In the genomic region with DNA sequence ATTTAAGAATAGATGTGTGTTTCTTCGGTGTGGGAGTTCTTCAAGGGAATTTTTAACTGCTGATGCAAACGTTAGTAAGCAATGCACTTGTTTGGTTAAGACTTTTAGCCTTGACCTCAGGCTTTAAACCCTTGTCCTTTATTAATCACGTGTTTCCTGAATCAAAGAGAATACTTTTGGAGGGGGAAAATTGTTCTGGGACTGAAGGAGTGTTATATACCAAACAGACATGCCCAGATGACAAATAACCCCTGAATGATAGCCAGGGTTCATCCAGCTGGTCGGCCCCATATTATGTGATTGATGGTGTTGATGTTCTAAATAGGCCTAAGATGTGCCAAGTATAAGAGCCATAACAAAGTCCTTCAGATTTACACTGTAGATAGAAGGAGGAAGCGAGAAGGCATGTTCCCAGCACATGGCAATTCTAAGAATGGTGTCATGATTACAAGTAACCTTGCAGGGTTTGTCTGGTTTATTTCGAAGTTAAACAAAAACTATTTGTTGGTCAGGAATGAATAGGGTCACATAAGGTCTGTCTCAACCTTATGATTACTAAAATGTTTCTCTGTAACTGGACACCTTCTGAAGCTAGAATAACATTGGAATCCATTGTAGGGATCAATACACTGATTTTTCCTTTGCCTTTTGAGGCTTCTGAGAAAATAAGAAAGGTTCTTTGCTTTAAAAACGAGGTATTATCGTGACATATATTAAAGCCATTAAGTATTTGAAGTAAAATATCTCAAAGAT, we compare ENCODE assay signal across 18 cellular contexts.
DNase-seq lines count a peak whose midpoint lies in the region; ATAC-seq and TF ChIP-seq lines count a peak whose summit lies in the region.
"Had no signal": no experiment of that assay in that cellular context is flagged by ENCODE, and none has a peak within 500 bp of the region (broad histone marks: within the 10 kb centered on the region; RNA-seq: fewer than 3 reads in every experiment).

No MANE protein-coding gene starts in this region.

- no TSS peak for BruUV-seq in A673 (replicated peaks; lab: Mats Ljungman, UMichigan)

- H3K4me1 ChIP-seq in osteoblast (ENCODE audit: insufficient read depth, low read length) = peaks cover 7% of the 10 kb centered on the region
- no peaks in the 10 kb centered on the region for H3K4me1 ChIP-seq in A673 (ENCODE audit: insufficient read depth, low read length, poor library complexity, severe bottlenecking)
- H3K4me1 ChIP-seq: pancreas had no signal

- CTCF ChIA-PET in A673 (lab: Charles Lee) = no interaction called here

- no peaks in the 10 kb centered on the region for H3K79me2 ChIP-seq in osteoblast (ENCODE audit: insufficient read depth, low read length)
- H3K79me2 ChIP-seq: hepatocyte had no signal

- no peaks in the 10 kb centered on the region for H3K9me3 ChIP-seq in osteoblast (ENCODE audit: low read depth, low read length)
- no peaks in the 10 kb centered on the region for H3K9me3 ChIP-seq in A673 (ENCODE audit: low read depth, low read length, poor library complexity, severe bottlenecking)
- H3K9me3 ChIP-seq: pancreas, vagina had no signal

- no peak for TF ChIP-seq CTCF in epithelial cell of esophagus (IDR thresholded peaks at IDR 0.05; ENCODE audit: insufficient read depth, low read depth, low read length, missing control alignments)
- no peak for TF ChIP-seq CTCF in osteoblast (IDR thresholded peaks at IDR 0.05; ENCODE audit: extremely low read depth, low read depth, low read length)
- TF ChIP-seq CTCF in A673 (conservative IDR thresholded peaks at IDR 0.05; ENCODE audit: low read depth, low read length) = no peak

- H3K27me3 ChIP-seq in osteoblast (ENCODE audit: insufficient read depth, low read length) (no peaks in the 10 kb centered on the region), A673 (replicated peaks; ENCODE audit: insufficient read depth, low read depth, low read length, poor library complexity) (no peaks in the 10 kb centered on the region)
- H3K27me3 ChIP-seq: hepatocyte, pancreas, vagina had no signal

- no peak overlapping the region for H2AFZ ChIP-seq in osteoblast (ENCODE audit: low read length)
- H2AFZ ChIP-seq: hepatocyte had no signal

- no peak overlapping the region for H3K27ac ChIP-seq in osteoblast (ENCODE audit: low read depth, low read length)
- no peak overlapping the region for H3K27ac ChIP-seq in A673 (ENCODE audit: low read depth, low read length, poor library complexity, severe bottlenecking)
- H3K27ac ChIP-seq: hepatocyte, pancreas, vagina, WERI-Rb-1 had no signal

- H3K4me3 ChIP-seq in epithelial cell of esophagus (ENCODE audit: low read length) (no peak overlapping the region), osteoblast (ENCODE audit: insufficient read depth, low read length) (no peak overlapping the region), A673 (ENCODE audit: low read depth, low read length, poor library complexity, severe bottlenecking) (no peak overlapping the region)
- H3K4me3 ChIP-seq: hepatocyte, pancreas, vagina had no signal

- intact Hi-C loops in A673 (cut with micrococcal nuclease; ENCODE audit: unreplicated experiment) = no loop called here

- H4K20me1 ChIP-seq in osteoblast (ENCODE audit: insufficient read depth, low read length) = no peaks in the 10 kb centered on the region

- DNase-seq in EL (peak; percentile 11), OCI-M1 (lab: John Stamatoyannopoulos, UW) (peak; percentile 49), epithelial cell of esophagus (ENCODE audit: low read depth) (peak; percentile 7), osteoblast (ENCODE audit: insufficient read length, low spot score, missing footprints) (peak; percentile 11), NCI-H2196 (lab: John Stamatoyannopoulos, UW; ENCODE audit: unreplicated experiment) (no peak), A673 (ENCODE audit: low spot score) (no peak), NCI-H1105 (lab: John Stamatoyannopoulos, UW) (no peak)
- DNase-seq: amniotic stem cell; KG1; left colon; NCI-H1436; NCI-H524; pancreas; stimulated activated naive CD8-positive, alpha-beta T cell treated with anti-CD3 and anti-CD28 coated beads, Interleukin-15, amount 100 ng/mL, for 72 hours; WERI-Rb-1 had no signal

- H3K4me2 ChIP-seq in osteoblast (ENCODE audit: insufficient read depth, low read length) = no peak overlapping the region
- H3K4me2 ChIP-seq: hepatocyte had no signal

- no peaks in the 10 kb centered on the region for H3K36me3 ChIP-seq in osteoblast (ENCODE audit: insufficient read depth, low read length)
- H3K36me3 ChIP-seq in A673 (ENCODE audit: insufficient read depth, low read length, poor library complexity, severe bottlenecking) = no peaks in the 10 kb centered on the region
- H3K36me3 ChIP-seq: pancreas, vagina, WERI-Rb-1 had no signal

- POLR2A ChIA-PET in A673 (lab: Charles Lee; ENCODE audit: low non-redundant PET) = no interaction called here

- ATAC-seq in HG03039 (IDR thresholded peaks at IDR 0.05; ENCODE audit: unreplicated experiment) = no peak
- ATAC-seq: left colon; pancreas; stimulated activated naive CD8-positive, alpha-beta T cell treated with anti-CD3 and anti-CD28 coated beads, Interleukin-15, amount 100 ng/mL, for 72 hours had no signal

Comparison
In these comparisons a context has a peak if more than half of its experiments do, and no peak if none do; other contexts are left out.
1. DNase-seq: peak in EL (single experiment), OCI-M1 (single experiment), epithelial cell of esophagus (single experiment) and osteoblast (single experiment); none in NCI-H2196 (single experiment), A673 (single experiment) and NCI-H1105 (single experiment).